Comparison of ENCODE assay signal across 32 cellular contexts in the genomic region with DNA sequence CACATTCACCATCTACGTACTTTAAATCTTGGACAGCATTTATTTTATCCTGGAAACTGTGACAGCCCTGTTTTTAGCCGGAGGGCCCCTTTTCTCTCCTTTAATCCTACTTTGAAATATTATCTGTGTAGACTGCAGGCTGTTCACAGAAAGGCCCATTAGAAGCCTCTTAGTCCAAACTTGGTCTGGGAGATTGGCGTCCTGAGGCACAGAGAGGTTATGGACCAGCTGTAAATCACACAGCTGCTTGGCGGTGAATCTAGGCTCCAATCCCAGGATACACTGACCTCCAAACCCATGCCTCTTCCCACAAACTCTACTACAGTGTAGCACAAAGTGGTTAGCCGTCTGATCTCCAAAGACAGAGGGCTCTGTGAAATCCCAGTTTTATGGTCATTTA. TPM values are rescaled to one million over a fixed set of nuclear protein-coding genes. Genes with fewer than 3 reads are reported as not detected.
"Had no signal": no experiment of that assay in that cellular context is flagged by ENCODE, and none has a peak within 500 bp of the region (broad histone marks: within the 10 kb centered on the region; RNA-seq: fewer than 3 reads in every experiment).

No MANE protein-coding gene starts in this region.

- FAIRE-seq: islet of Langerhans, urothelium cell line had no signal

- H3K9ac ChIP-seq: neural progenitor cell had no signal

- H3K9me3 Mint-ChIP-seq: central memory CD8-positive, alpha-beta T cell; dendritic cell treated with granulocyte-macrophage colony-stimulating factor and Interleukin-4, amounts not matched to agents 40 ng/mL and 50 ng/mL, for 4 days; endodermal cell; natural killer cell; stimulated activated naive B cell treated with anti-CD40 and anti-IgM and Interleukin-4, amounts not matched to agents 10 μg/mL and 1 μg/mL and 100 μg/mL, for 72 hours; stimulated activated naive CD8-positive, alpha-beta T cell treated with anti-CD3 and anti-CD28 coated beads, Interleukin-15, Interleukin-2, amounts not matched to agents 100 ng/mL and 50 ng/mL, for 24 hours had no signal

- H3K4me3 ChIP-seq: colonic mucosa, gastrocnemius medialis, heart left ventricle, lower lobe of right lung, neural progenitor cell, psoas muscle, skin epidermis, thoracic aorta, upper lobe of left lung had no signal

- H3K36me3 ChIP-seq: colonic mucosa, gastrocnemius medialis, heart left ventricle, lower lobe of right lung, neural progenitor cell, thoracic aorta, upper lobe of left lung had no signal

- H3K27ac ChIP-seq: colonic mucosa, epithelial cell of prostate, gastrocnemius medialis, heart left ventricle, lower lobe of right lung, neural progenitor cell, psoas muscle, skin epidermis, thoracic aorta, upper lobe of left lung had no signal

- H3K4me2 ChIP-seq: neural progenitor cell had no signal

- H3K27ac Mint-ChIP-seq: dendritic cell treated with granulocyte-macrophage colony-stimulating factor and Interleukin-4, amounts not matched to agents 40 ng/mL and 50 ng/mL, for 4 days; endodermal cell; natural killer cell; neural progenitor cell; stimulated activated naive B cell treated with anti-CD40 and anti-IgM and Interleukin-4, amounts not matched to agents 10 μg/mL and 1 μg/mL and 100 μg/mL, for 72 hours; stimulated activated naive CD8-positive, alpha-beta T cell treated with anti-CD3 and anti-CD28 coated beads, Interleukin-15, Interleukin-2, amounts not matched to agents 100 ng/mL and 50 ng/mL, for 24 hours had no signal

- DNase-seq: colonic mucosa; effector CD8-positive, alpha-beta T cell; foreskin fibroblast; gastrocnemius medialis; heart left ventricle; hippocampal formation; left cardiac atrium; left ventricle myocardium superior; lower lobe of right lung; natural killer cell; nucleus accumbens; psoas muscle; right cardiac atrium; stimulated activated CD4-positive, alpha-beta T cell treated with anti-CD3 and anti-CD28 coated beads, Interleukin-15, amount 100 ng/mL, for 24 hours; stimulated activated CD4-positive, alpha-beta T cell treated with anti-CD3 and anti-CD28 coated beads, Interleukin-2, amount 100 ng/mL, for 48 hours; stimulated activated naive B cell treated with anti-CD40 and anti-IgM and Interleukin-4, amounts not matched to agents 10 μg/mL and 1 μg/mL and 100 μg/mL, for 72 hours; upper lobe of left lung had no signal

- H2AFZ ChIP-seq: neural progenitor cell had no signal

- H3K4me1 Mint-ChIP-seq: central memory CD8-positive, alpha-beta T cell; natural killer cell had no signal

- H3K9me3 ChIP-seq: colonic mucosa, gastrocnemius medialis, heart left ventricle, lower lobe of right lung, psoas muscle, thoracic aorta, upper lobe of left lung had no signal

- H3K36me3 Mint-ChIP-seq: natural killer cell; neural progenitor cell; stimulated activated naive B cell treated with anti-CD40 and anti-IgM and Interleukin-4, amounts not matched to agents 10 μg/mL and 1 μg/mL and 100 μg/mL, for 72 hours had no signal

- ATAC-seq: esophagus mucosa; gastrocnemius medialis; heart left ventricle; left cardiac atrium; left ventricle myocardium superior; lower lobe of right lung; natural killer cell; psoas muscle; right cardiac atrium; stimulated activated naive B cell treated with anti-CD40 and anti-IgM and Interleukin-4, amounts not matched to agents 10 μg/mL and 1 μg/mL and 100 μg/mL, for 72 hours had no signal

- H3K4me1 ChIP-seq: gastrocnemius medialis, psoas muscle had no signal

- H3K4me3 Mint-ChIP-seq: central memory CD8-positive, alpha-beta T cell; dendritic cell treated with granulocyte-macrophage colony-stimulating factor and Interleukin-4, amounts not matched to agents 40 ng/mL and 50 ng/mL, for 4 days; endodermal cell; natural killer cell; neural progenitor cell; stimulated activated naive B cell treated with anti-CD40 and anti-IgM and Interleukin-4, amounts not matched to agents 10 μg/mL and 1 μg/mL and 100 μg/mL, for 72 hours; stimulated activated naive CD8-positive, alpha-beta T cell treated with anti-CD3 and anti-CD28 coated beads, Interleukin-15, Interleukin-2, amounts not matched to agents 100 ng/mL and 50 ng/mL, for 24 hours had no signal

RNA-seq across cellular contexts. Expression of gene KANK4, which starts 4.3 kb away (rescaled TPM):
- total RNA-seq: esophagus mucosa, glomerular endothelial cell, mononuclear cell, natural killer cell, osteocyte, renal cortical epithelial cell had no signal
